ENCODE assay signal across 22 cellular contexts in genomic region chr4:141019772-141020171, GRCh38.
"Had no signal": no experiment of that assay in that cellular context is flagged by ENCODE, and none has a peak within 500 bp of the region (broad histone marks: within the 10 kb centered on the region; RNA-seq: fewer than 3 reads in every experiment).

No MANE protein-coding gene starts in this region.

- H3K4me3 Mint-ChIP-seq: activated CD4-positive, alpha-beta memory T cell treated with anti-CD3 and anti-CD28 coated beads for 36 hours; activated CD4-positive, alpha-beta T cell treated with anti-CD3 and anti-CD28 coated beads, Interleukin-2, amount 10 ng/mL, durations not matched to agents 24 days and 14 days; activated naive CD4-positive, alpha-beta T cell treated with anti-CD3 and anti-CD28 coated beads for 36 hours; activated naive CD8-positive, alpha-beta T cell treated with anti-CD3 and anti-CD28 coated beads, Interleukin-2, amount 10 ng/mL, durations not matched to agents 7 days and 5 days; activated T-helper 1 cell treated with anti-CD3 and anti-CD28 coated beads, Interleukin-12 subunit alpha, Interleukin-12 subunit beta, Interleukin-2, Interleukin-4 antibody, amounts not matched to agents 30 ng/mL and 10 ng/mL and 1 ng/mL, durations not matched to agents 14 hours and 24 hours and 36 hours; endodermal cell; natural killer cell; stimulated activated naive B cell treated with anti-CD40 and anti-IgM and Interleukin-4, amounts not matched to agents 10 μg/mL and 1 μg/mL and 100 μg/mL, for 72 hours had no signal

- H3K4me3 ChIP-seq: ascending aorta, esophagus squamous epithelium, suprapubic skin, tibial nerve had no signal

- H3K27ac ChIP-seq: suprapubic skin had no signal

- ATAC-seq: natural killer cell; stimulated activated naive B cell treated with anti-CD40 and anti-IgM and Interleukin-4, amounts not matched to agents 10 μg/mL and 1 μg/mL and 100 μg/mL, for 72 hours had no signal

- H3K9me3 Mint-ChIP-seq: activated CD4-positive, alpha-beta memory T cell treated with anti-CD3 and anti-CD28 coated beads for 36 hours; activated CD4-positive, alpha-beta T cell treated with anti-CD3 and anti-CD28 coated beads, Interleukin-2, amount 10 ng/mL, durations not matched to agents 24 days and 14 days; activated naive CD4-positive, alpha-beta T cell treated with anti-CD3 and anti-CD28 coated beads for 36 hours; activated T-helper 1 cell treated with anti-CD3 and anti-CD28 coated beads, Interleukin-12 subunit alpha, Interleukin-12 subunit beta, Interleukin-2, Interleukin-4 antibody, amounts not matched to agents 30 ng/mL and 10 ng/mL and 1 ng/mL, durations not matched to agents 14 hours and 24 hours and 36 hours; endodermal cell; stimulated activated naive B cell treated with anti-CD40 and anti-IgM and Interleukin-4, amounts not matched to agents 10 μg/mL and 1 μg/mL and 100 μg/mL, for 72 hours had no signal

- DNase-seq: activated CD4-positive, alpha-beta memory T cell treated with anti-CD3 and anti-CD28 coated beads for 36 hours; activated CD4-positive, alpha-beta T cell treated with anti-CD3 and anti-CD28 coated beads, Interleukin-2, amount 10 ng/mL, durations not matched to agents 24 days and 14 days; activated CD4-positive, CD25-positive, alpha-beta regulatory T cell treated with anti-CD3 and anti-CD28 coated beads, Interleukin-2, amount 50 U/mL, for 72 hours; activated CD8-positive, alpha-beta memory T cell treated with anti-CD3 and anti-CD28 coated beads, Interleukin-2, amount 50 U/mL, for 4 hours; activated effector memory CD4-positive, alpha-beta T cell treated with anti-CD3 and anti-CD28 coated beads, Interleukin-2, amount 50 U/mL, for 16 hours; activated naive CD4-positive, alpha-beta T cell treated with anti-CD3 and anti-CD28 coated beads for 36 hours; activated naive CD8-positive, alpha-beta T cell treated with anti-CD3 and anti-CD28 coated beads, Interleukin-2, amount 10 ng/mL, durations not matched to agents 7 days and 5 days; activated T-cell treated with anti-CD3 and anti-CD28 coated beads, Interleukin-2, amount 50 U/mL, for 1 hour; central memory CD4-positive, alpha-beta T cell; endodermal cell; esophagus squamous epithelium; foreskin melanocyte; left cardiac atrium; natural killer cell; posterior cingulate gyrus; small intestine; stimulated activated naive B cell treated with anti-CD40 and anti-IgM and Interleukin-4, amounts not matched to agents 10 μg/mL and 1 μg/mL and 100 μg/mL, for 72 hours; T-helper 2 cell had no signal

- H3K27ac Mint-ChIP-seq: activated CD4-positive, alpha-beta memory T cell treated with anti-CD3 and anti-CD28 coated beads for 36 hours; activated CD4-positive, alpha-beta T cell treated with anti-CD3 and anti-CD28 coated beads, Interleukin-2, amount 10 ng/mL, durations not matched to agents 24 days and 14 days; activated naive CD4-positive, alpha-beta T cell treated with anti-CD3 and anti-CD28 coated beads for 36 hours; activated naive CD8-positive, alpha-beta T cell treated with anti-CD3 and anti-CD28 coated beads, Interleukin-2, amount 10 ng/mL, durations not matched to agents 7 days and 5 days; activated T-helper 1 cell treated with anti-CD3 and anti-CD28 coated beads, Interleukin-12 subunit alpha, Interleukin-12 subunit beta, Interleukin-2, Interleukin-4 antibody, amounts not matched to agents 30 ng/mL and 10 ng/mL and 1 ng/mL, durations not matched to agents 14 hours and 24 hours and 36 hours; endodermal cell; natural killer cell; stimulated activated naive B cell treated with anti-CD40 and anti-IgM and Interleukin-4, amounts not matched to agents 10 μg/mL and 1 μg/mL and 100 μg/mL, for 72 hours had no signal

- H3K4me1 Mint-ChIP-seq: activated CD4-positive, alpha-beta T cell treated with anti-CD3 and anti-CD28 coated beads, Interleukin-2, amount 10 ng/mL, durations not matched to agents 24 days and 14 days; activated naive CD8-positive, alpha-beta T cell treated with anti-CD3 and anti-CD28 coated beads, Interleukin-2, amount 10 ng/mL, durations not matched to agents 7 days and 5 days; natural killer cell; stimulated activated naive B cell treated with anti-CD40 and anti-IgM and Interleukin-4, amounts not matched to agents 10 μg/mL and 1 μg/mL and 100 μg/mL, for 72 hours had no signal

- H3K27me3 Mint-ChIP-seq: activated naive CD8-positive, alpha-beta T cell treated with anti-CD3 and anti-CD28 coated beads, Interleukin-2, amount 10 ng/mL, durations not matched to agents 7 days and 5 days had no signal

- H3K36me3 Mint-ChIP-seq: activated CD4-positive, alpha-beta memory T cell treated with anti-CD3 and anti-CD28 coated beads for 36 hours; activated naive CD8-positive, alpha-beta T cell treated with anti-CD3 and anti-CD28 coated beads, Interleukin-2, amount 10 ng/mL, durations not matched to agents 7 days and 5 days; natural killer cell; stimulated activated naive B cell treated with anti-CD40 and anti-IgM and Interleukin-4, amounts not matched to agents 10 μg/mL and 1 μg/mL and 100 μg/mL, for 72 hours had no signal

- H3K27me3 ChIP-seq: ascending aorta, esophagus squamous epithelium, suprapubic skin, tibial nerve had no signal

- H3K9me3 ChIP-seq: esophagus squamous epithelium, suprapubic skin, tibial nerve had no signal

- H3K4me1 ChIP-seq: suprapubic skin had no signal

- H3K36me3 ChIP-seq: ascending aorta, esophagus squamous epithelium, suprapubic skin, tibial nerve had no signal
